23 cellular contexts compared by ENCODE assay signal in the genomic region with DNA sequence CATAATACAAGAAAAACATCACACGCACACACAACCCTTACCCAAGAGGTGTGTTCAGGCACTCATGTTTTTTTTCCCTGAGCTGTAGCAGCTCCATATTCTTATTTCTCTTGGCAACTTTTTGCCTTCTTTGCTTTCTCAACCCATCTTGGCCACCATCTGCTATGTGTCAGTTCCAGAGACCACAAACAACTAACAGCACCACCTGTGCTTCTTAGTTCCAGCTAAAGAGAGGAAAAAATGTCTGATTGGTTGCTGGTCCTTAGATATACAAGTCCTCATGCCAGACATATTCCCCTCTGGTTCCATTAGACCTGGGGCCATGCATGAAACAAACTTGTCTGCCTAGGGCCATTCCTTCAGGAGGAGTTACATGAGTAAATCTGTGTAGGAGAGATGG. TPM values are rescaled to one million over a fixed set of nuclear protein-coding genes. Genes with fewer than 3 reads are reported as not detected.
"Had no signal": no experiment of that assay in that cellular context is flagged by ENCODE, and none has a peak within 500 bp of the region (broad histone marks: within the 10 kb centered on the region; RNA-seq: fewer than 3 reads in every experiment).

No MANE protein-coding gene starts in this region.

- ATAC-seq: HepG2, Panc1, PC-3, SK-N-SH treated with all-trans-retinoic acid at 6 μM for 48 hours had no signal

- DNase-seq: IMR-90, Karpas-422, KG1, MV-4-11, NCI-H1048, NCI-H1105, NCI-H1417, NCI-H1436 treated with DMSO at 0.1 percent for 48 hours, NCI-H1694, NCI-H187 treated with DMSO at 0.1 percent for 48 hours, NCI-H2029 treated with DMSO at 0.1 percent for 48 hours, NCI-H226, NCI-H510A, NCI-H524 treated with DMSO at 0.1 percent for 48 hours, NCI-H774, SHP77 had no signal

- H3K27ac ChIP-seq: RWPE1 had no signal

RNA-seq across cellular contexts. Expression of a gene that starts 11.9 kb away (rescaled TPM):
- total RNA-seq: HepG2, HT1080, PC-3 had no signal
- polyA plus RNA-seq: HepG2 had no signal

RNA-seq across cellular contexts. Expression of a gene that starts 28.7 kb away (rescaled TPM):
- total RNA-seq: HepG2, HT1080, IMR-90, M059J, PC-3 had no signal
- polyA plus RNA-seq: HepG2, IMR-90 had no signal
